In the genomic region with DNA sequence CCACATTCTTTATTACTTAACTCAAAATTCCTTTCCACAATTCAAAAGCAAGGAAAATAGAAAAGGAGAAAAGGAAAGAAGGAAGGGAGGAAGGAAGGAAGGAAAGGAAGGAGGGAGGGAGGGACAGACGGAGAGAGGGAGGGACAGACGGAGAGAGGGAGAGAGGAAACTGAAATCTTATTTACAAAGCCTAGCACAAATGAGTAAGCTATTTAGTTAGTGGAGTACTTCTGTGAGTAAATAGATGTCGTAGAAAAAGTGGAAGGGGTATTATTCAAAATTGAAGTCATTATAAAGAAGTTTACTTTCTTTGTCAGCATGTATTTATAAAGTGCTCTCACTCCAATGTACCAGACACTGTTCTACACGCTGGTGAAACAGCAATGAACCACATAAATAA, we compare ENCODE assay signal across 28 cellular contexts.
"Had no signal": no experiment of that assay in that cellular context is flagged by ENCODE, and none has a peak within 500 bp of the region (broad histone marks: within the 10 kb centered on the region; RNA-seq: fewer than 3 reads in every experiment).

No MANE protein-coding gene starts in this region.

- H3K36me3 Mint-ChIP-seq: activated CD4-positive, alpha-beta memory T cell treated with anti-CD3 and anti-CD28 coated beads for 36 hours; activated naive CD8-positive, alpha-beta T cell treated with anti-CD3 and anti-CD28 coated beads, Interleukin-2, amount 10 ng/mL, durations not matched to agents 7 days and 5 days; mesothelial cell of epicardium; naive B cell; stimulated activated effector memory CD8-positive, alpha-beta T cell treated with anti-CD3 and anti-CD28 coated beads, Interleukin-12 subunit alpha, Interleukin-12 subunit beta, amount 100 ng/mL, for 72 hours had no signal

- DNase-seq: activated CD4-positive, alpha-beta memory T cell treated with anti-CD3 and anti-CD28 coated beads for 36 hours; activated CD4-positive, alpha-beta T cell treated with anti-CD3 and anti-CD28 coated beads, Interleukin-2, amount 10 ng/mL, durations not matched to agents 24 days and 14 days; activated CD8-positive, alpha-beta memory T cell treated with anti-CD3 and anti-CD28 coated beads, Interleukin-2, amount 50 U/mL, for 4 hours; activated effector memory CD4-positive, alpha-beta T cell treated with anti-CD3 and anti-CD28 coated beads, Interleukin-2, amount 50 U/mL, for 16 hours; activated naive CD4-positive, alpha-beta T cell treated with anti-CD3 and anti-CD28 coated beads for 36 hours; activated naive CD8-positive, alpha-beta T cell treated with anti-CD3 and anti-CD28 coated beads, Interleukin-2, amount 10 ng/mL, durations not matched to agents 7 days and 5 days; activated T-cell treated with anti-CD3 and anti-CD28 coated beads, Interleukin-2, amount 50 U/mL, for 1 hour; central memory CD4-positive, alpha-beta T cell; dermis blood vessel endothelial cell; effector CD8-positive, alpha-beta T cell; islet precursor cell; naive B cell; nephron progenitor cell; stimulated activated CD4-positive, alpha-beta T cell treated with anti-CD3 and anti-CD28 coated beads, Interleukin-4, amount 100 ng/mL, for 24 hours; T-helper 9 cell; upper lobe of right lung; WERI-Rb-1 had no signal

- H3K36me3 ChIP-seq: gastroesophageal sphincter, neutrophil, upper lobe of right lung, WERI-Rb-1 had no signal

- H3K4me3 ChIP-seq: gastroesophageal sphincter, hepatocyte, skin epidermis, upper lobe of right lung had no signal

- H3K4me1 ChIP-seq: upper lobe of right lung had no signal

- H3K79me2 ChIP-seq: hepatocyte had no signal

- H3K9me3 Mint-ChIP-seq: activated CD4-positive, alpha-beta memory T cell treated with anti-CD3 and anti-CD28 coated beads for 36 hours; activated CD4-positive, alpha-beta T cell treated with anti-CD3 and anti-CD28 coated beads, Interleukin-2, amount 10 ng/mL, durations not matched to agents 24 days and 14 days; activated naive CD4-positive, alpha-beta T cell treated with anti-CD3 and anti-CD28 coated beads for 36 hours; activated naive CD8-positive, alpha-beta T cell treated with anti-CD3 and anti-CD28 coated beads, Interleukin-2, amount 10 ng/mL, durations not matched to agents 7 days and 5 days; activated T-helper 1 cell treated with anti-CD3 and anti-CD28 coated beads, Interleukin-12 subunit alpha, Interleukin-12 subunit beta, Interleukin-2, Interleukin-4 antibody, amounts not matched to agents 30 ng/mL and 10 ng/mL and 1 ng/mL, durations not matched to agents 14 hours and 24 hours and 36 hours; mesothelial cell of epicardium; nephron progenitor cell; stimulated activated effector memory CD8-positive, alpha-beta T cell treated with anti-CD3 and anti-CD28 coated beads, Interleukin-12 subunit alpha, Interleukin-12 subunit beta, amount 100 ng/mL, for 72 hours; stimulated activated naive CD8-positive, alpha-beta T cell treated with anti-CD3 and anti-CD28 coated beads, Interleukin-15, Interleukin-2, amounts not matched to agents 100 ng/mL and 50 ng/mL, for 24 hours; T-helper 1 cell treated with Interleukin-12 subunit alpha and Interleukin-12 subunit beta and Interleukin-4 antibody, amounts not matched to agents 30 μg/mL and 1 μg/mL, for 36 hours had no signal

- H3K4me1 Mint-ChIP-seq: activated CD4-positive, alpha-beta T cell treated with anti-CD3 and anti-CD28 coated beads, Interleukin-2, amount 10 ng/mL, durations not matched to agents 24 days and 14 days; activated naive CD8-positive, alpha-beta T cell treated with anti-CD3 and anti-CD28 coated beads, Interleukin-2, amount 10 ng/mL, durations not matched to agents 7 days and 5 days; naive B cell; stimulated activated effector memory CD8-positive, alpha-beta T cell treated with anti-CD3 and anti-CD28 coated beads, Interleukin-12 subunit alpha, Interleukin-12 subunit beta, amount 100 ng/mL, for 72 hours had no signal

- H3K27me3 ChIP-seq: gastroesophageal sphincter, hepatocyte, neutrophil had no signal

- H2AFZ ChIP-seq: hepatocyte had no signal

- ATAC-seq: activated CD4-positive, CD25-positive, alpha-beta regulatory T cell treated with anti-CD3 and anti-CD28 coated beads, Interleukin-2, amount 50 U/mL, for 24 hours; gastroesophageal sphincter; sciatic nerve; stimulated activated effector memory CD8-positive, alpha-beta T cell treated with anti-CD3 and anti-CD28 coated beads, Interleukin-12 subunit alpha, Interleukin-12 subunit beta, amount 100 ng/mL, for 72 hours; upper lobe of right lung had no signal

- H3K27ac ChIP-seq: gastroesophageal sphincter, hepatocyte, neutrophil, skin epidermis, upper lobe of right lung, WERI-Rb-1 had no signal

- H3K27ac Mint-ChIP-seq: activated CD4-positive, alpha-beta memory T cell treated with anti-CD3 and anti-CD28 coated beads for 36 hours; activated CD4-positive, alpha-beta T cell treated with anti-CD3 and anti-CD28 coated beads, Interleukin-2, amount 10 ng/mL, durations not matched to agents 24 days and 14 days; activated naive CD4-positive, alpha-beta T cell treated with anti-CD3 and anti-CD28 coated beads for 36 hours; activated naive CD8-positive, alpha-beta T cell treated with anti-CD3 and anti-CD28 coated beads, Interleukin-2, amount 10 ng/mL, durations not matched to agents 7 days and 5 days; activated T-helper 1 cell treated with anti-CD3 and anti-CD28 coated beads, Interleukin-12 subunit alpha, Interleukin-12 subunit beta, Interleukin-2, Interleukin-4 antibody, amounts not matched to agents 30 ng/mL and 10 ng/mL and 1 ng/mL, durations not matched to agents 14 hours and 24 hours and 36 hours; mesothelial cell of epicardium; stimulated activated effector memory CD8-positive, alpha-beta T cell treated with anti-CD3 and anti-CD28 coated beads, Interleukin-12 subunit alpha, Interleukin-12 subunit beta, amount 100 ng/mL, for 72 hours; stimulated activated naive CD8-positive, alpha-beta T cell treated with anti-CD3 and anti-CD28 coated beads, Interleukin-15, Interleukin-2, amounts not matched to agents 100 ng/mL and 50 ng/mL, for 24 hours; T-helper 1 cell treated with Interleukin-12 subunit alpha and Interleukin-12 subunit beta and Interleukin-4 antibody, amounts not matched to agents 30 μg/mL and 1 μg/mL, for 36 hours had no signal

- H3K4me2 ChIP-seq: hepatocyte had no signal

- H3K27me3 Mint-ChIP-seq: activated CD4-positive, alpha-beta memory T cell treated with anti-CD3 and anti-CD28 coated beads for 36 hours; activated CD4-positive, alpha-beta T cell treated with anti-CD3 and anti-CD28 coated beads, Interleukin-2, amount 10 ng/mL, durations not matched to agents 24 days and 14 days; activated naive CD8-positive, alpha-beta T cell treated with anti-CD3 and anti-CD28 coated beads, Interleukin-2, amount 10 ng/mL, durations not matched to agents 7 days and 5 days had no signal

- H3K4me3 Mint-ChIP-seq: activated CD4-positive, alpha-beta memory T cell treated with anti-CD3 and anti-CD28 coated beads for 36 hours; activated CD4-positive, alpha-beta T cell treated with anti-CD3 and anti-CD28 coated beads, Interleukin-2, amount 10 ng/mL, durations not matched to agents 24 days and 14 days; activated naive CD4-positive, alpha-beta T cell treated with anti-CD3 and anti-CD28 coated beads for 36 hours; activated naive CD8-positive, alpha-beta T cell treated with anti-CD3 and anti-CD28 coated beads, Interleukin-2, amount 10 ng/mL, durations not matched to agents 7 days and 5 days; activated T-helper 1 cell treated with anti-CD3 and anti-CD28 coated beads, Interleukin-12 subunit alpha, Interleukin-12 subunit beta, Interleukin-2, Interleukin-4 antibody, amounts not matched to agents 30 ng/mL and 10 ng/mL and 1 ng/mL, durations not matched to agents 14 hours and 24 hours and 36 hours; mesothelial cell of epicardium; naive B cell; nephron progenitor cell; stimulated activated effector memory CD8-positive, alpha-beta T cell treated with anti-CD3 and anti-CD28 coated beads, Interleukin-12 subunit alpha, Interleukin-12 subunit beta, amount 100 ng/mL, for 72 hours; stimulated activated naive CD8-positive, alpha-beta T cell treated with anti-CD3 and anti-CD28 coated beads, Interleukin-15, Interleukin-2, amounts not matched to agents 100 ng/mL and 50 ng/mL, for 24 hours; T-helper 1 cell treated with Interleukin-12 subunit alpha and Interleukin-12 subunit beta and Interleukin-4 antibody, amounts not matched to agents 30 μg/mL and 1 μg/mL, for 36 hours had no signal
